Comparison of ENCODE assay signal across 9 cellular contexts in the genomic region with DNA sequence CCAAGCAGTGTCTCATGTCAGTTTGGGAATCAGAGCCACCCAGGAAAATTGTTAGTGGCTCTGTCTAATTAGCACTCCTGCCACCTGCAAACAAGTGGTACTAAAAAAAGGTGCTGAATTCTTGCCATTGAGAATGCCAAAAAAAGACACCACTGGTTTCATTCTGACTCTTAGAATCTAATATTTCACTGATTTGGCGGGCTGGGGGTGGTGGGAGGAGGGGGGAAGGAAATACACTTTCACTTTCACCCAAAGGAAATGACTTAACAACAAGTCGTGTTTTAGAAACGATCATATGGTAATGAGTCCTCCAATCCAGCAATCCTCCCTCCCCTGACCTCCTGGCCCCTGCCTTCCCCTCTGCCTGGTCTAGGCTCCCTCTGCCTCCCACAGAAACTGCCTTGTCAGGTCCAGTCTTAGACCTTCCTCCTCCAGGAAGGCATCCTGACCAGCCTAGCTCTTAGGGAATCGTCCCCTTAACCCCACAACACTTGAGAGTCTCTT. TPM values are rescaled to one million over a fixed set of nuclear protein-coding genes. Genes with fewer than 3 reads are reported as not detected.
DNase-seq lines count a peak whose midpoint lies in the region; ATAC-seq and TF ChIP-seq lines count a peak whose summit lies in the region.
"Had no signal": no experiment of that assay in that cellular context is flagged by ENCODE, and none has a peak within 500 bp of the region (broad histone marks: within the 10 kb centered on the region; RNA-seq: fewer than 3 reads in every experiment).

No MANE protein-coding gene starts in this region.

- peak overlapping the region; percentile 61 for H3K27ac ChIP-seq in RWPE2 (ENCODE audit: poor library complexity, severe bottlenecking)
- H3K27ac ChIP-seq in foreskin keratinocyte: no peak overlapping the region
- H3K27ac ChIP-seq: 22Rv1 had no signal

- CTCF ChIA-PET in HEK293T (lab: Yijun Ruan, JAX): interaction anchor here (0.5 kb wide), 1 partner anchor 15 kb away, joined by 3 read pairs; no protein-coding TSS in a partner anchor

- H3K27me3 ChIP-seq in RWPE2 (ENCODE audit: insufficient read depth, poor library complexity, severe bottlenecking): no peaks in the 10 kb centered on the region
- H3K27me3 ChIP-seq in foreskin keratinocyte: no peaks in the 10 kb centered on the region

- peak overlapping the region; percentile 94 to 97 for H3K27ac Mint-ChIP-seq in stimulated activated naive CD8-positive, alpha-beta T cell treated with anti-CD3 and anti-CD28 coated beads, Interleukin-15, amount 100 ng/mL, for 72 hours

- POLR2A ChIA-PET in HEK293T (lab: Yijun Ruan, JAX): no interaction called here

- no peak overlapping the region for H3K4me3 ChIP-seq in RWPE2 (ENCODE audit: severe bottlenecking)

- H3K4me1 ChIP-seq in RWPE2 (ENCODE audit: insufficient read depth, poor library complexity, severe bottlenecking) (peaks cover 27% of the 10 kb centered on the region), foreskin keratinocyte (peaks cover 28% of the 10 kb centered on the region)

- peaks cover 45% of the 10 kb centered on the region for H3K27me3 Mint-ChIP-seq in stimulated activated naive CD8-positive, alpha-beta T cell treated with anti-CD3 and anti-CD28 coated beads, Interleukin-15, amount 100 ng/mL, for 72 hours

- no peaks in the 10 kb centered on the region for H3K9me3 ChIP-seq in RWPE2 (ENCODE audit: severe bottlenecking)

- peak; percentile 60 for DNase-seq in DMS53 (lab: John Stamatoyannopoulos, UW)
- no peak for DNase-seq in DMS53 treated with DMSO at 0.1 percent for 48 hours (lab: John Stamatoyannopoulos, UW; ENCODE audit: unreplicated experiment)
- no peak for DNase-seq in RWPE2 (ENCODE audit: low spot score)
- DNase-seq in foreskin keratinocyte: no peak
- DNase-seq in stimulated activated naive CD8-positive, alpha-beta T cell treated with anti-CD3 and anti-CD28 coated beads, Interleukin-15, amount 100 ng/mL, for 72 hours: peak; percentile 30 to 51
- no peak for DNase-seq in effector CD8-positive, alpha-beta T cell (lab: John Stamatoyannopoulos, UW)
- no peak for DNase-seq in HEK293T (ENCODE audit: extremely low spot score)

- no peaks in the 10 kb centered on the region for H3K36me3 ChIP-seq in RWPE2 (ENCODE audit: low read depth)

- H3K9me3 Mint-ChIP-seq in stimulated activated naive CD8-positive, alpha-beta T cell treated with anti-CD3 and anti-CD28 coated beads, Interleukin-15, amount 100 ng/mL, for 72 hours: no peaks in the 10 kb centered on the region

- no peak for TF ChIP-seq CTCF in RWPE2 (IDR thresholded peaks at IDR 0.05; ENCODE audit: poor library complexity, severe bottlenecking)
- TF ChIP-seq CTCF in foreskin keratinocyte (conservative IDR thresholded peaks at IDR 0.05): no peak

- peak; percentile 35 for ATAC-seq in HG03066 (IDR thresholded peaks at IDR 0.05; ENCODE audit: low read depth, unreplicated experiment)
- peak; percentile 18; the same call in 2 of the 3 replicates for ATAC-seq in RWPE2 (ENCODE audit: low read depth)
- ATAC-seq in foreskin keratinocyte: peak; percentile 2
- ATAC-seq in stimulated activated naive CD8-positive, alpha-beta T cell treated with anti-CD3 and anti-CD28 coated beads, Interleukin-15, amount 100 ng/mL, for 72 hours: peak; percentile 72

- peak overlapping the region; percentile 51 to 66 for H3K4me3 Mint-ChIP-seq in stimulated activated naive CD8-positive, alpha-beta T cell treated with anti-CD3 and anti-CD28 coated beads, Interleukin-15, amount 100 ng/mL, for 72 hours

- peaks cover 39% of the 10 kb centered on the region for H3K4me1 Mint-ChIP-seq in stimulated activated naive CD8-positive, alpha-beta T cell treated with anti-CD3 and anti-CD28 coated beads, Interleukin-15, amount 100 ng/mL, for 72 hours

TF ChIP-seq in HEK293T, 16 proteins besides CTCF, POLR2A, EP300 and RAD21:
- no peak for TF ChIP-seq L3MBTL2 (conservative IDR thresholded peaks at IDR 0.05)
- TF ChIP-seq CTBP1 (IDR thresholded peaks at IDR 0.05; ENCODE audit: borderline replicate concordance): no peak
- no peak for TF ChIP-seq ELF4 (IDR thresholded peaks at IDR 0.05)
- no peak for TF ChIP-seq SP1 (IDR thresholded peaks at IDR 0.05)
- no peak for TF ChIP-seq ARNT (IDR thresholded peaks at IDR 0.05)
- no peak for TF ChIP-seq PKNOX1 (IDR thresholded peaks at IDR 0.05)
- TF ChIP-seq FOXA1 (IDR thresholded peaks at IDR 0.05): no peak
- no peak for TF ChIP-seq SUZ12 (IDR thresholded peaks at IDR 0.05)
- no peak for TF ChIP-seq ZNF384 (IDR thresholded peaks at IDR 0.05)
- TF ChIP-seq FOXK2 (IDR thresholded peaks at IDR 0.05): no peak

RNA-seq across cellular contexts. Expression of gene KLHL29, which starts 4.4 kb away (rescaled TPM):
- total RNA-seq in foreskin keratinocyte: 6.3 and 6.4 TPM in 2 replicates
- 2.5 and 3.0 TPM in 2 replicates for polyA plus RNA-seq in foreskin keratinocyte

Comparison
In these comparisons a context has a peak if more than half of its experiments do, and no peak if none do; other contexts are left out.
1. DNase-seq: peak in DMS53 (single experiment) and stimulated activated naive CD8-positive, alpha-beta T cell treated with anti-CD3 and anti-CD28 coated beads, Interleukin-15, amount 100 ng/mL, for 72 hours (2 of 2); none in DMS53 treated with DMSO at 0.1 percent for 48 hours (single experiment), RWPE2 (single experiment), foreskin keratinocyte (0 of 2), effector CD8-positive, alpha-beta T cell (single experiment) and HEK293T (single experiment).
2. ATAC-seq: peak in every context shown above with its lines; median percentile 72 in stimulated activated naive CD8-positive, alpha-beta T cell treated with anti-CD3 and anti-CD28 coated beads, Interleukin-15, amount 100 ng/mL, for 72 hours; 35 in HG03066; 18 in RWPE2; 2 in foreskin keratinocyte.